ENCODE assay signal across 12 cellular contexts in genomic region chr10:70462349-70462984, GRCh38. TPM values are rescaled to one million over a fixed set of nuclear protein-coding genes. Genes with fewer than 3 reads are reported as not detected.
DNase-seq lines count a peak whose midpoint lies in the region; ATAC-seq, FAIRE-seq and TF ChIP-seq lines count a peak whose summit lies in the region.
"Had no signal": no experiment of that assay in that cellular context is flagged by ENCODE, and none has a peak within 500 bp of the region (broad histone marks: within the 10 kb centered on the region; RNA-seq: fewer than 3 reads in every experiment).

No MANE protein-coding gene starts in this region.

- TF ChIP-seq POLR2A in A549 (IDR thresholded peaks at IDR 0.05; ENCODE audit: low read length), result no peak

- H4K8ac ChIP-seq in H9 (replicated peaks; ENCODE audit: insufficient read length, low read depth, low read length), result no peak overlapping the region

- peaks cover 37% of the 10 kb centered on the region for H3K27me3 Mint-ChIP-seq in H9 (ENCODE audit: low read depth)

- no peak overlapping the region for H3K9ac ChIP-seq in H9 (ENCODE audit: extremely low read depth, insufficient read length, low read length)

- peaks cover 30 to 37% of the 10 kb centered on the region in 2 experiments for H3K4me1 Mint-ChIP-seq in H9
- H3K4me1 Mint-ChIP-seq: natural killer cell had no signal

- H2BK20ac ChIP-seq in H9 (ENCODE audit: low read depth, low read length, poor library complexity, severe bottlenecking), result no peak overlapping the region

- H3K27ac ChIP-seq in A549 (no peak overlapping the region), H9 (ENCODE audit: insufficient read length, low read depth, low read length) (no peak overlapping the region)

- no peak overlapping the region for H3K4me3 ChIP-seq in A549
- H3K4me3 ChIP-seq in bronchial epithelial cell (ENCODE audit: low read depth, low read length), result no peak overlapping the region

- H4K20me1 ChIP-seq in H9 (ENCODE audit: control insufficient read depth, insufficient read depth, insufficient read length), result no peaks in the 10 kb centered on the region

- H2BK15ac ChIP-seq in H9 (ENCODE audit: low read depth, low read length), result no peak overlapping the region

- no peak overlapping the region for H3T11ph ChIP-seq in H9 (ENCODE audit: low read length)

- no peak overlapping the region; a peak in 1 of 7 replicates for H3K27ac Mint-ChIP-seq in H9
- H3K27ac Mint-ChIP-seq: natural killer cell had no signal

- H3K9me3 ChIP-seq in A549 (no peaks in the 10 kb centered on the region), H9 (ENCODE audit: control insufficient read depth, low read depth, low read length) (no peaks in the 10 kb centered on the region)

- H3K36me3 ChIP-seq in bronchial epithelial cell (ENCODE audit: control insufficient read depth, insufficient read depth, low read length), result no peaks in the 10 kb centered on the region

- no peak overlapping the region for H2AFZ ChIP-seq in H9 (ENCODE audit: low read length)

- H2BK120ac ChIP-seq in H9 (ENCODE audit: low read depth, low read length, poor library complexity, severe bottlenecking), result no peak overlapping the region

- H2BK12ac ChIP-seq in H9 (ENCODE audit: insufficient read length, low read depth, low read length), result no peak overlapping the region

- H2BK5ac ChIP-seq in H9 (ENCODE audit: insufficient read length, low read length), result no peak overlapping the region

- H3K4me1 ChIP-seq in A549 (peaks cover 5% of the 10 kb centered on the region), H9 (ENCODE audit: insufficient read depth, low read length) (peaks cover 2% of the 10 kb centered on the region; the same call in 1 of the 2 replicates)

- H3K23me2 ChIP-seq in H9 (ENCODE audit: insufficient read length, low read depth, low read length, poor library complexity, severe bottlenecking), result peaks cover 14% of the 10 kb centered on the region

- H3K36me3 Mint-ChIP-seq in H9 (ENCODE audit: insufficient read depth in 1 of 3, low read depth in 3 of 3), result peaks cover 0 to 8% (median 0%) of the 10 kb centered on the region in 3 experiments; a peak in 2 of 7 replicates
- H3K36me3 Mint-ChIP-seq: natural killer cell had no signal

- no peaks in the 10 kb centered on the region; a peak in 1 of 5 replicates for H3K9me3 Mint-ChIP-seq in H9
- H3K9me3 Mint-ChIP-seq: natural killer cell had no signal

- H3K4me2 ChIP-seq in A549 (no peak overlapping the region), H9 (ENCODE audit: insufficient read depth, insufficient read length, low read length) (no peak overlapping the region)

- POLR2A ChIA-PET in A549 (lab: Yijun Ruan, JAX), result interaction anchor here (1.3 kb wide), 1 partner anchor 58 kb away, joined by 3 read pairs; the partner anchor contains the start of gene EIF4EBP2

- no peak overlapping the region for H4K5ac ChIP-seq in H9 (ENCODE audit: insufficient read length, low read depth, low read length)

- DNase-seq in A549 (ENCODE audit: low read depth in 1 of 2, low spot score in 1 of 2) (peak in 1 of 2 experiments; percentile 21), NCI-H1694 treated with DMSO at 0.1 percent for 48 hours (lab: John Stamatoyannopoulos, UW) (peak; percentile 69), bronchial epithelial cell (ENCODE audit: low read depth) (peak; percentile 10), medulla oblongata (ENCODE audit: extremely low spot score) (peak; percentile 80), H9 (no peak)
- no peak for DNase-seq in stimulated activated naive CD8-positive, alpha-beta T cell treated with anti-CD3 and anti-CD28 coated beads, Interleukin-15, Interleukin-2, amounts not matched to agents 100 U/mL and 50 U/mL, for 24 hours
- DNase-seq: erythroblast, natural killer cell, OCI-M1 had no signal

- ATAC-seq in A549 (peak; percentile 17 to 32; a peak in 2 of 6 replicates), GM18502 (IDR thresholded peaks at IDR 0.05; ENCODE audit: poor library complexity, unreplicated experiment) (no peak), HG03196 (IDR thresholded peaks at IDR 0.05; ENCODE audit: unreplicated experiment) (no peak)
- no peak for ATAC-seq in stimulated activated naive CD8-positive, alpha-beta T cell treated with anti-CD3 and anti-CD28 coated beads, Interleukin-15, Interleukin-2, amounts not matched to agents 100 U/mL and 50 U/mL, for 24 hours
- ATAC-seq: natural killer cell had no signal

- no peaks in the 10 kb centered on the region for H3K79me2 ChIP-seq in H9 (ENCODE audit: insufficient read depth, low read length)

- no peak overlapping the region for H2AK5ac ChIP-seq in H9 (ENCODE audit: insufficient read length, low read length)

- H3K79me1 ChIP-seq in H9 (ENCODE audit: insufficient read depth, low read depth, low read length, poor library complexity, severe bottlenecking), result no peaks in the 10 kb centered on the region

- no peak for TF ChIP-seq RAD21 in A549 (conservative IDR thresholded peaks at IDR 0.05 in 1 of 2, IDR thresholded peaks at IDR 0.05 in 1 of 2)

- TF ChIP-seq EP300 in A549 (IDR thresholded peaks at IDR 0.05), result no peak

- no peak overlapping the region for H3K56ac ChIP-seq in H9 (ENCODE audit: insufficient read length, low read depth, low read length)

- no peak overlapping the region for H3K23ac ChIP-seq in H9 (ENCODE audit: insufficient read length, low read depth, low read length)

- H3K27me3 ChIP-seq in bronchial epithelial cell (ENCODE audit: control insufficient read depth, insufficient read depth, low read length) (peaks cover 24% of the 10 kb centered on the region), H9 (ENCODE audit: insufficient read depth, low read length) (peaks cover 7% of the 10 kb centered on the region; the same call in 1 of the 2 replicates)

- H4K91ac ChIP-seq in H9 (ENCODE audit: insufficient read length, low read depth, low read length), result no peak overlapping the region

- TF ChIP-seq CTCF in A549 (IDR thresholded peaks at IDR 0.05) (no peak), bronchial epithelial cell (IDR thresholded peaks at IDR 0.05; ENCODE audit: insufficient read depth, low read length, severe bottlenecking) (no peak), H9 (conservative IDR thresholded peaks at IDR 0.05) (no peak)

- FAIRE-seq in A549 (lab: Jason Lieb, UNC), result no peak
- no peak for FAIRE-seq in bronchial epithelial cell (lab: Jason Lieb, UNC)

- CTCF ChIA-PET in A549 (lab: Yijun Ruan, JAX), result interaction anchor here (0.5 to 19.9 kb wide), 26 partner anchors 10 to 440 kb away, joined by 3 to 376 read pairs (median 8); partner anchors contain the start of genes NODAL and PALD1

- no peak overlapping the region for H3K4ac ChIP-seq in H9 (ENCODE audit: low read depth, low read length)

- H3K14ac ChIP-seq in H9 (ENCODE audit: insufficient read depth, low read length), result no peak overlapping the region

- WGBS in A549 (ENCODE audit: missing lambda C conversion rate), result 67% methylated on average over 1 of the region's 4 CpGs
- WGBS in H9 (ENCODE audit: extremely low coverage, insufficient read length, low lambda C conversion rate), result no CpG with 5 or more reads among the region's 4 CpGs

- no peak overlapping the region for H3K4me3 Mint-ChIP-seq in H9
- H3K4me3 Mint-ChIP-seq: B cell, natural killer cell had no signal

- H3K18ac ChIP-seq in H9 (ENCODE audit: insufficient read length, low read depth, low read length), result no peak overlapping the region

TF ChIP-seq in A549, 52 proteins besides CTCF, POLR2A, EP300 and RAD21:
- TF ChIP-seq ZNF302 (CRISPR knock-in tag; IDR thresholded peaks at IDR 0.05), result no peak
- TF ChIP-seq RFX5 (IDR thresholded peaks at IDR 0.05), result peak; percentile 64; the same call in 1 of the 2 replicates

RNA-seq across cellular contexts. Expression of gene PALD1, which starts 16.1 kb away (rescaled TPM):
- polyA plus RNA-seq in A549 (2011; rRNA removed) (3.3 and 3.6 TPM in 2 replicates), A549 (2017; fragmentation: RNase III; extraction: RNeasy Plus Mini Kit Qiagen cat#74134 plus additional on column Dnase treatment) (5.2 to 5.7 TPM (median 5.5 TPM) in 3 replicates)
- polyA plus RNA-seq in A549 (2012; cell fraction: cytosol; rRNA removed), result 7.3 and 10.0 TPM in 2 replicates
- 14.9 and 18.0 TPM in 2 replicates for polyA plus RNA-seq in A549 (2012; cell fraction: nucleus; rRNA removed)
- polyA minus RNA-seq in A549 (2011; rRNA and poly(A)+ RNA removed), result 3.1 and 4.5 TPM in 2 replicates
- total RNA-seq in bronchial epithelial cell (0.13 TPM in 1 of 2 replicates, not detected in the other), H9 (2021) (21.1 and 21.6 TPM in 2 replicates)

RNA-seq across cellular contexts. Expression of gene NODAL, which starts 21.0 kb away (rescaled TPM):
- polyA plus RNA-seq in A549 (2011; rRNA removed) (not detected in 2 replicates), A549 (2017; fragmentation: RNase III; extraction: RNeasy Plus Mini Kit Qiagen cat#74134 plus additional on column Dnase treatment) (not detected in 3 replicates)
- polyA plus RNA-seq in A549 (2012; cell fraction: cytosol; rRNA removed), result not detected in 2 replicates
- not detected in 2 replicates for polyA plus RNA-seq in A549 (2012; cell fraction: nucleus; rRNA removed)
- not detected in 2 replicates for polyA minus RNA-seq in A549 (2011; rRNA and poly(A)+ RNA removed)
- total RNA-seq in bronchial epithelial cell (under 0.01 TPM in 1 of 2 replicates, not detected in the other), H9 (2021) (80.7 and 84.7 TPM in 2 replicates)
- total RNA-seq: B cell, natural killer cell had no signal

RNA-seq across cellular contexts. Expression of gene EIF4EBP2, which starts 58.5 kb away (rescaled TPM):
- polyA plus RNA-seq in A549 (2011; rRNA removed) (15.4 and 17.7 TPM in 2 replicates), A549 (2017; fragmentation: RNase III; extraction: RNeasy Plus Mini Kit Qiagen cat#74134 plus additional on column Dnase treatment) (12.2 to 13.0 TPM (median 12.2 TPM) in 3 replicates)
- polyA plus RNA-seq in A549 (2012; cell fraction: cytosol; rRNA removed), result 3.5 and 4.7 TPM in 2 replicates
- polyA plus RNA-seq in A549 (2012; cell fraction: nucleus; rRNA removed), result 2.0 and 3.7 TPM in 2 replicates
- polyA minus RNA-seq in A549 (2011; rRNA and poly(A)+ RNA removed), result 19.4 and 19.8 TPM in 2 replicates
- total RNA-seq in bronchial epithelial cell (7.9 and 10.2 TPM in 2 replicates), H9 (2021) (91.1 and 93.2 TPM in 2 replicates)

Comparison
In these comparisons a context has a peak if more than half of its experiments do, and no peak if none do; other contexts are left out.
1. ATAC-seq: peak in A549 (2 of 2); none in GM18502 (single experiment), HG03196 (single experiment) and stimulated activated naive CD8-positive, alpha-beta T cell treated with anti-CD3 and anti-CD28 coated beads, Interleukin-15, Interleukin-2, amounts not matched to agents 100 U/mL and 50 U/mL, for 24 hours (single experiment).
2. DNase-seq: peak in NCI-H1694 treated with DMSO at 0.1 percent for 48 hours (single experiment), bronchial epithelial cell (single experiment) and medulla oblongata (single experiment); none in H9 (single experiment) and stimulated activated naive CD8-positive, alpha-beta T cell treated with anti-CD3 and anti-CD28 coated beads, Interleukin-15, Interleukin-2, amounts not matched to agents 100 U/mL and 50 U/mL, for 24 hours (single experiment).
3. RNA of gene PALD1, which starts 16.1 kb away (total RNA-seq): 21.1 to 21.6 TPM in H9; 0.13 TPM in bronchial epithelial cell; every median in the first group is over 10 times any median in the second.
4. RNA of gene NODAL, which starts 21.0 kb away (total RNA-seq): 80.7 to 84.7 TPM in H9; under 0.01 TPM in bronchial epithelial cell; every median in the first group is over 10 times any median in the second.